In the genomic region with DNA sequence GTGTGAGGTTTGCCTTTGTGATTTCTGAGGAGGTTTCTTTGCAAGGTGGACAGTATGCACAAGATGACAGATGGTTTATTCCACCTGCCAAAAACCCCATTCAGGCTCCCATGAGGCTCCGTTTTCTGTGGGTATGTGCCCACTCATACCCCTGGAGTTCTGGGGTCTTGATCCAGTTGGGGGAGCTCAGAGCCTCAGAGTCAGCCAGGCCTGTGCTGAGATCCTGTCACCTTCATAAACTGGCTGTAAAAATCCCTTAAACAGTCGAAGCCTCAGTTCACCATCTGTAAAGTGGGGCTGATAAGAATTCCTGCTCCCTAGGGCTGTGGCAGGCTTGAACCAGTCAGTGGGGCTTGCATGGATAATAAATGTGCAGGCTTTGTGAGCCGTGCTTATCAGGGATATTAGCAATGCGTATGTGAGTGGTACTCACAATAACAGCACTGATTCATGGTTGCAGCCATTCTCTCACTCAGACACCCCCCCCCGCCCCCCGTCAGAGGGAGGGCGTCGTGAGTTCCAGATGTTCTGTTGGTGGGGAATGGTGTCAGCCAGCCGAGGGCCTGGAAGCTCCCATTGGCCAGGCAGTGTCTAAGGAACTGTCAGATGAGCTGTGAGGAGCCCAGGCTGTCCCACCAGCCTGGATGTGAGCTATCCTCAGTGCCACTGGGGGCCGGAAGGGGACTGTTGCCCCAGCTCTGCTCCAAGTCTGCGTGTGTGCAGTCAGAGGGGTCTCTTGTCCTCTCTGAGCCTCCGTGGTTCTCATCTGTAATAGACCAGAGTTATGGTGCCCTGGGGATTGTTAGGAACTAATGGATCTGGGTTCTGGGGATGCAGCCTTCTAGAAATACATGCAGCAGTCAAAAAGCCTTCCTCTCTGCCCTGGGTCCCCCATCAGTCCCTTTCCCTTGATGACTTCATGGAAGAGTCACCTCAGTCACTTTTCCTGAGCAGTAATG, we compare ENCODE assay signal across 15 cellular contexts. TPM values are rescaled to one million over a fixed set of nuclear protein-coding genes. Genes with fewer than 3 reads are reported as not detected.
DNase-seq lines count a peak whose midpoint lies in the region; ATAC-seq and TF ChIP-seq lines count a peak whose summit lies in the region.
"Had no signal": no experiment of that assay in that cellular context is flagged by ENCODE, and none has a peak within 500 bp of the region (broad histone marks: within the 10 kb centered on the region; RNA-seq: fewer than 3 reads in every experiment).

No MANE protein-coding gene starts in this region.

- H3K4me3 ChIP-seq in GM23248 (no peak overlapping the region), left ventricle myocardium inferior (no peak overlapping the region)
- H3K4me3 ChIP-seq: GM12878, SK-N-MC had no signal

- TF ChIP-seq CTCF in left ventricle myocardium inferior (IDR thresholded peaks at IDR 0.05; ENCODE audit: borderline replicate concordance), result no peak

- H3K79me2 ChIP-seq in GM23248 (ENCODE audit: insufficient read depth), result no peaks in the 10 kb centered on the region

- H3K4me2 ChIP-seq in GM23248 (ENCODE audit: unreplicated experiment), result no peak overlapping the region

- no peak overlapping the region for H2AFZ ChIP-seq in GM23248

- no peaks in the 10 kb centered on the region for H3K36me3 ChIP-seq in GM23248 (ENCODE audit: low read depth)
- H3K36me3 ChIP-seq in left ventricle myocardium inferior, result no peaks in the 10 kb centered on the region

- H3F3A ChIP-seq in GM23248 (ENCODE audit: insufficient read depth), result no peaks in the 10 kb centered on the region

- H4K20me1 ChIP-seq in GM23248 (ENCODE audit: insufficient read depth), result no peaks in the 10 kb centered on the region

- H3K9me3 ChIP-seq in GM23248 (ENCODE audit: low read depth) (no peaks in the 10 kb centered on the region), left ventricle myocardium inferior (replicated peaks) (no peaks in the 10 kb centered on the region)

- no peak overlapping the region for H3K9ac ChIP-seq in GM23248

- 40 to 41% methylated on average over 12 of the region's 12 CpGs for WGBS in GM23248 (ENCODE audit: low coverage in 1 of 2, low lambda C conversion rate in 2 of 2, missing lambda C conversion rate in 2 of 2), 2 experiments

- peak; percentile 55 for DNase-seq in GM23248
- peak; percentile 78 for DNase-seq in amniotic epithelial cell (ENCODE audit: low read depth)
- peak; percentile 36 for DNase-seq in left ventricle myocardium inferior
- peak; percentile 68 for DNase-seq in posterior vena cava (ENCODE audit: low spot score)
- no peak for DNase-seq in activated CD4-positive, alpha-beta T cell treated with anti-CD3 and anti-CD28 coated beads, Interleukin-2, amount 50 U/mL, for 4 hours
- DNase-seq in stimulated activated CD4-positive, alpha-beta T cell treated with anti-CD3 and anti-CD28 coated beads, Interleukin-4, amount 100 ng/mL, for 24 hours, result no peak
- no peak for DNase-seq in activated CD4-positive, CD25-positive, alpha-beta regulatory T cell (lab: John Stamatoyannopoulos, UW)
- DNase-seq: CD4-positive, alpha-beta memory T cell; GOT3; MM.1S; NCI-H187; NCI-H446 had no signal

- no peak for ATAC-seq in HG03457 (IDR thresholded peaks at IDR 0.05; ENCODE audit: unreplicated experiment)
- ATAC-seq: GM12878 had no signal

- intact Hi-C loops in left ventricle myocardium inferior (cut with micrococcal nuclease), result no loop called here
- intact Hi-C loops in posterior vena cava (cut with DNase I), result no loop called here

- no peaks in the 10 kb centered on the region for H3K9me2 ChIP-seq in GM23248 (ENCODE audit: insufficient read depth)

- H3K27ac ChIP-seq in GM23248 (no peak overlapping the region), left ventricle myocardium inferior (replicated peaks) (no peak overlapping the region)
- H3K27ac ChIP-seq: SK-N-MC had no signal

- in situ Hi-C loops in GM23248 (cut with MboI), result no loop called here

- 0 out of 2 replicates have a peak, but pooled peaks cover 4% of the 10 kb centered on the region for H3K4me1 ChIP-seq in GM23248 (ENCODE audit: insufficient read depth)
- peaks cover 30% of the 10 kb centered on the region for H3K4me1 ChIP-seq in left ventricle myocardium inferior

- no peaks in the 10 kb centered on the region for H3K27me3 ChIP-seq in GM23248 (replicated peaks; ENCODE audit: insufficient read depth)
- peaks cover 18% of the 10 kb centered on the region for H3K27me3 ChIP-seq in left ventricle myocardium inferior (ENCODE audit: low read depth)

RNA-seq across cellular contexts. Expression of a gene that starts 51.7 kb away (rescaled TPM):
- 10.7 and 11.9 TPM in 2 replicates for total RNA-seq in GM23248 (2014; rRNA removed; shearing (Covaris generic))
- polyA plus RNA-seq in GM23248 (2016; fragmentation: Nextera tagmentation; extraction: Ambion mirVana), result 3.7 and 4.9 TPM in 2 replicates
- 4.6 TPM for total RNA-seq in left ventricle myocardium inferior
- total RNA-seq in posterior vena cava, result 10 to 100 TPM; 10.5 to 17.9 TPM
- total RNA-seq: CD4-positive, alpha-beta memory T cell; GM12878 had no signal
- polyA plus RNA-seq: CD4-positive, alpha-beta memory T cell; GM12878 had no signal

RNA-seq across cellular contexts. Expression of a gene that starts 53.6 kb away (rescaled TPM):
- 13.4 and 23.8 TPM in 2 replicates for total RNA-seq in GM23248 (2014; rRNA removed; shearing (Covaris generic))
- 21.7 and 24.5 TPM in 2 replicates for polyA plus RNA-seq in GM23248 (2016; fragmentation: Nextera tagmentation; extraction: Ambion mirVana)
- total RNA-seq in left ventricle myocardium inferior (32.4 TPM), posterior vena cava (10 to 100 TPM; 14.1 to 18.3 TPM)

Comparison
In these comparisons a context has a peak if more than half of its experiments do, and no peak if none do; other contexts are left out.
1. DNase-seq: peak in GM23248 (single experiment), amniotic epithelial cell (single experiment), left ventricle myocardium inferior (single experiment) and posterior vena cava (single experiment); none in activated CD4-positive, alpha-beta T cell treated with anti-CD3 and anti-CD28 coated beads, Interleukin-2, amount 50 U/mL, for 4 hours (0 of 2), stimulated activated CD4-positive, alpha-beta T cell treated with anti-CD3 and anti-CD28 coated beads, Interleukin-4, amount 100 ng/mL, for 24 hours (single experiment) and activated CD4-positive, CD25-positive, alpha-beta regulatory T cell (0 of 4).